Comparison of ENCODE assay signal across 8 cellular contexts in genomic region chr12:128823216-128823915, GRCh38. TPM values are rescaled to one million over a fixed set of nuclear protein-coding genes. Genes with fewer than 3 reads are reported as not detected.
DNase-seq lines count a peak whose midpoint lies in the region; ATAC-seq and TF ChIP-seq lines count a peak whose summit lies in the region.

No MANE protein-coding gene starts in this region.

- TF ChIP-seq CTCF in MCF 10A (IDR thresholded peaks at IDR 0.05; ENCODE audit: unreplicated experiment): no peak

- H3K4me3 Mint-ChIP-seq in MCF 10A (ENCODE audit: unreplicated experiment): peak overlapping the region; percentile 77

- peak overlapping the region; percentile 87 for H3K27ac Mint-ChIP-seq in MCF 10A (ENCODE audit: low read depth, unreplicated experiment)

- intact Hi-C loops in MCF 10A (cut with micrococcal nuclease): no loop called here
- intact Hi-C loops in left colon (cut with DNase I, micrococcal nuclease): no loop called here

- ATAC-seq in HG02852 (IDR thresholded peaks at IDR 0.05; ENCODE audit: unreplicated experiment) (peak; percentile 20), left colon (peak; percentile 47)

- DNase-seq in stimulated activated CD4-positive, alpha-beta T cell treated with anti-CD3 and anti-CD28 coated beads, Interleukin-15, amount 100 ng/mL, for 24 hours: peak; percentile 41
- no peak for DNase-seq in stimulated activated CD4-positive, alpha-beta T cell treated with anti-CD3 and anti-CD28 coated beads, Interleukin-4, amount 100 ng/mL, for 4 hours
- peak; percentile 54 for DNase-seq in NCI-H510A (lab: John Stamatoyannopoulos, UW)
- DNase-seq in MCF 10A (ENCODE audit: unreplicated experiment): peak; percentile 12
- peak; percentile 34 to 65 for DNase-seq in left colon
- peak in 5 of 49 donors; percentile 54 to 67 (median 62) for DNase-seq in substantia nigra (lab: John Stamatoyannopoulos, UW)
- DNase-seq in T1000 (lab: John Stamatoyannopoulos, UW): no peak

- POLR2A ChIA-PET in MCF 10A (lab: Yijun Ruan, JAX): interaction anchor here (0.7 to 2.4 kb wide), 7 partner anchors 13 to 1195 kb away, joined by 3 to 8 read pairs (median 5); no protein-coding TSS in a partner anchor

- H3K4me1 Mint-ChIP-seq in MCF 10A (ENCODE audit: insufficient read depth, unreplicated experiment): peaks cover 19% of the 10 kb centered on the region

- H3K36me3 Mint-ChIP-seq in MCF 10A (ENCODE audit: insufficient read depth, unreplicated experiment): peaks cover 15% of the 10 kb centered on the region

- BruUV-seq in MCF 10A (replicated peaks; lab: Mats Ljungman, UMichigan): no TSS peak

- H3K9me3 Mint-ChIP-seq in MCF 10A (ENCODE audit: unreplicated experiment): no peaks in the 10 kb centered on the region

- peak overlapping the region; percentile 75 for H3K27ac ChIP-seq in substantia nigra (ENCODE audit: low read depth, low read length, poor library complexity, severe bottlenecking)

- CTCF ChIA-PET in MCF 10A (lab: Yijun Ruan, JAX): interaction anchor here (0.6 to 2.1 kb wide), 2 partner anchors 24 to 40 kb away, joined by 3 to 6 read pairs; no protein-coding TSS in a partner anchor

- no peaks in the 10 kb centered on the region for H3K27me3 Mint-ChIP-seq in MCF 10A (ENCODE audit: insufficient read depth, unreplicated experiment)

RNA-seq across cellular contexts. Expression of gene SLC15A4, which starts 0.4 kb away (rescaled TPM):
- total RNA-seq in MCF 10A (2022) (29.2 and 32.0 TPM in 2 replicates), left colon (10 to 100 TPM; 14.4 to 16.0 TPM)

RNA-seq across cellular contexts. Expression of gene GLT1D1, which starts 29.9 kb away (rescaled TPM):
- total RNA-seq in MCF 10A (2022) (not detected in 2 replicates), left colon (not detected)

Comparison
In these comparisons a context has a peak if more than half of its experiments do, and no peak if none do; other contexts are left out.
1. DNase-seq: peak in stimulated activated CD4-positive, alpha-beta T cell treated with anti-CD3 and anti-CD28 coated beads, Interleukin-15, amount 100 ng/mL, for 24 hours (single experiment), NCI-H510A (single experiment), MCF 10A (single experiment) and left colon (2 of 2); none in stimulated activated CD4-positive, alpha-beta T cell treated with anti-CD3 and anti-CD28 coated beads, Interleukin-4, amount 100 ng/mL, for 4 hours (0 of 2) and T1000 (single experiment).